ENCODE assay signal across 8 cellular contexts in genomic region chr20:50561379-50562078, GRCh38. TPM values are rescaled to one million over a fixed set of nuclear protein-coding genes. Genes with fewer than 3 reads are reported as not detected.
DNase-seq lines count a peak whose midpoint lies in the region; ATAC-seq and TF ChIP-seq lines count a peak whose summit lies in the region.

No MANE protein-coding gene starts in this region.

- peak; percentile 96 for ATAC-seq in stimulated activated naive CD8-positive, alpha-beta T cell treated with anti-CD3 and anti-CD28 coated beads, Interleukin-15, Interleukin-2, amounts not matched to agents 100 U/mL and 50 U/mL, for 24 hours
- ATAC-seq in HG03175 (IDR thresholded peaks at IDR 0.05; ENCODE audit: unreplicated experiment) (no peak), GM21515 (IDR thresholded peaks at IDR 0.05; ENCODE audit: unreplicated experiment) (no peak)

- intact Hi-C loops in ascending aorta (cut with DNase I), result loop anchor here (2.0 kb wide), 1 partner anchor 21 kb away; no protein-coding TSS in a partner anchor

- H3K27ac ChIP-seq in ascending aorta (peak overlapping the region; percentile 74 to 86), muscle layer of colon (ENCODE audit: low read depth, low read length) (peak overlapping the region; percentile 72)

- H3K36me3 ChIP-seq in ascending aorta, result peaks cover 0 to 15% of the 10 kb centered on the region in 2 donors
- H3K36me3 ChIP-seq in muscle layer of colon (ENCODE audit: insufficient read depth, low read length), result peaks cover 31% of the 10 kb centered on the region

- TF ChIP-seq CTCF in ascending aorta (IDR thresholded peaks at IDR 0.05), result no peak

- DNase-seq in EH (ENCODE audit: low read depth) (peak; percentile 97), RPMI7951 (ENCODE audit: low read depth) (peak; percentile 98), ascending aorta (ENCODE audit: low spot score in 2 of 2) (peak in 1 of 2 donors; percentile 87), NCI-H187 treated with DMSO at 0.1 percent for 48 hours (lab: John Stamatoyannopoulos, UW) (no peak)
- DNase-seq in stimulated activated naive CD8-positive, alpha-beta T cell treated with anti-CD3 and anti-CD28 coated beads, Interleukin-15, Interleukin-2, amounts not matched to agents 100 U/mL and 50 U/mL, for 24 hours, result peak; percentile 80

- H3K4me1 ChIP-seq in ascending aorta, result peaks cover 10 to 25% of the 10 kb centered on the region in 2 donors
- peaks cover 34% of the 10 kb centered on the region for H3K4me1 ChIP-seq in muscle layer of colon (ENCODE audit: insufficient read depth, low read length)

- H3K4me3 ChIP-seq in ascending aorta (peak overlapping the region in 1 of 2 donors; percentile 31), muscle layer of colon (ENCODE audit: low read depth in 1 of 2, low read length in 2 of 2) (no peak overlapping the region)

- H3K27me3 ChIP-seq in ascending aorta, result no peaks in the 10 kb centered on the region
- H3K27me3 ChIP-seq in muscle layer of colon (ENCODE audit: control insufficient read depth in 1 of 2, insufficient read depth in 2 of 2, low read length in 2 of 2), result no peaks in the 10 kb centered on the region

- H3K9me3 ChIP-seq in ascending aorta, result no peaks in the 10 kb centered on the region
- no peaks in the 10 kb centered on the region for H3K9me3 ChIP-seq in muscle layer of colon (ENCODE audit: low read length)

- no peak overlapping the region for H3K9ac ChIP-seq in muscle layer of colon (ENCODE audit: low read length)

RNA-seq across cellular contexts. Expression of gene PTPN1, which starts 51.3 kb away (rescaled TPM):
- 42.1 and 42.2 TPM in 2 replicates for total RNA-seq in RPMI7951 (2014; rRNA removed; shearing (Covaris generic))
- 30.2 TPM for total RNA-seq in ascending aorta
